7 cellular contexts compared by ENCODE assay signal in genomic region chr3:169812124-169812843, GRCh38. TPM values are rescaled to one million over a fixed set of nuclear protein-coding genes. Genes with fewer than 3 reads are reported as not detected.
DNase-seq lines count a peak whose midpoint lies in the region; ATAC-seq and TF ChIP-seq lines count a peak whose summit lies in the region.

No MANE protein-coding gene starts in this region.

- peaks cover 12% of the 10 kb centered on the region for H3K36me3 Mint-ChIP-seq in activated CD4-positive, alpha-beta T cell treated with anti-CD3 and anti-CD28 coated beads, Interleukin-2, amount 10 ng/mL, durations not matched to agents 24 days and 14 days (ENCODE audit: low read depth)

- no peak for TF ChIP-seq CTCF in lung (IDR thresholded peaks at IDR 0.05; ENCODE audit: control extremely low read depth, extremely low read depth)

- H3K4me1 Mint-ChIP-seq in activated CD4-positive, alpha-beta T cell treated with anti-CD3 and anti-CD28 coated beads, Interleukin-2, amount 10 ng/mL, durations not matched to agents 24 days and 14 days, result peaks cover 40% of the 10 kb centered on the region

- 2 to 3% methylated on average over 51 to 59 of the region's 59 CpGs for WGBS in lung, 2 donors

- DNase-seq in NCI-H146 treated with DMSO at 0.1 percent for 48 hours (lab: John Stamatoyannopoulos, UW; ENCODE audit: unreplicated experiment), result peak; percentile 90
- DNase-seq in activated CD4-positive, alpha-beta T cell treated with anti-CD3 and anti-CD28 coated beads, Interleukin-2, amount 10 ng/mL, durations not matched to agents 24 days and 14 days, result peak; percentile 90
- DNase-seq in ecto neural progenitor cell (ENCODE audit: low spot score), result peak; percentile 84
- peak; percentile 50 for DNase-seq in lung (ENCODE audit: low spot score)
- DNase-seq in stimulated activated CD4-positive, alpha-beta T cell treated with anti-CD3 and anti-CD28 coated beads, Interleukin-4, amount 100 ng/mL, for 4 hours, result peak; percentile 29 to 38

- peak; percentile 18 for ATAC-seq in GM18508 (IDR thresholded peaks at IDR 0.05; ENCODE audit: insufficient read depth, unreplicated experiment)
- peak; percentile 57 for ATAC-seq in HG02763 (IDR thresholded peaks at IDR 0.05; ENCODE audit: unreplicated experiment)
- peak; percentile 85 for ATAC-seq in lung (ENCODE audit: insufficient read depth, low FRiP score)

- H3K4me3 ChIP-seq in lung, result peak overlapping the region; percentile 40

- no peaks in the 10 kb centered on the region for H3K27me3 ChIP-seq in lung (ENCODE audit: control insufficient read depth, insufficient read depth)

- intact Hi-C loops in activated CD4-positive, alpha-beta T cell treated with anti-CD3 and anti-CD28 coated beads, Interleukin-2, amount 10 ng/mL, durations not matched to agents 24 days and 14 days (cut with micrococcal nuclease), result loop anchor here (1.0 to 5.0 kb wide), 3 partner anchors 39 to 545 kb away; partner anchors contain the start of genes MYNN, SKIL and TERC

- H3K36me3 ChIP-seq in lung (ENCODE audit: control insufficient read depth in 2 of 2, insufficient read depth in 2 of 2, low read length in 2 of 2), result no peaks in the 10 kb centered on the region

- H3K27ac Mint-ChIP-seq in activated CD4-positive, alpha-beta T cell treated with anti-CD3 and anti-CD28 coated beads, Interleukin-2, amount 10 ng/mL, durations not matched to agents 24 days and 14 days, result peak overlapping the region; percentile 91

- H3K4me3 Mint-ChIP-seq in activated CD4-positive, alpha-beta T cell treated with anti-CD3 and anti-CD28 coated beads, Interleukin-2, amount 10 ng/mL, durations not matched to agents 24 days and 14 days, result peak overlapping the region; percentile 92

- H3K27ac ChIP-seq in lung (ENCODE audit: low read depth in 1 of 2, low read length in 1 of 2), result peak overlapping the region; percentile 42 to 63

- H3K9me3 ChIP-seq in lung (ENCODE audit: control insufficient read depth in 2 of 2, insufficient read depth in 1 of 2, low read length in 1 of 2), result no peaks in the 10 kb centered on the region

- peaks cover 0 to 5% of the 10 kb centered on the region in 2 donors for H3K4me1 ChIP-seq in lung (ENCODE audit: control insufficient read depth in 2 of 2, insufficient read depth in 2 of 2, low read length in 2 of 2)

- peaks cover 11% of the 10 kb centered on the region for H3K27me3 Mint-ChIP-seq in activated CD4-positive, alpha-beta T cell treated with anti-CD3 and anti-CD28 coated beads, Interleukin-2, amount 10 ng/mL, durations not matched to agents 24 days and 14 days

- peaks cover 7% of the 10 kb centered on the region for H3K9me3 Mint-ChIP-seq in activated CD4-positive, alpha-beta T cell treated with anti-CD3 and anti-CD28 coated beads, Interleukin-2, amount 10 ng/mL, durations not matched to agents 24 days and 14 days

RNA-seq across cellular contexts. Expression of gene LRRIQ4, which starts 0.4 kb away (rescaled TPM):
- total RNA-seq in activated CD4-positive, alpha-beta T cell treated with anti-CD3 and anti-CD28 coated beads, Interleukin-2, amount 10 ng/mL, durations not matched to agents 24 days and 14 days, result 0.09 and 0.21 TPM in 2 replicates
- under 1 TPM in 1 of 2 donors, not detected in 1; 0.09 TPM for total RNA-seq in lung
- polyA plus RNA-seq in lung, result under 1 TPM in 1 of 2 donors, not detected in 1; 0.03 TPM

RNA-seq across cellular contexts. Expression of gene LRRC34, which starts 0.4 kb away (rescaled TPM):
- total RNA-seq in activated CD4-positive, alpha-beta T cell treated with anti-CD3 and anti-CD28 coated beads, Interleukin-2, amount 10 ng/mL, durations not matched to agents 24 days and 14 days, result 4.7 and 5.8 TPM in 2 replicates
- total RNA-seq in lung, result 10 to 100 TPM in 1 of 2 donors, 1 to 10 TPM in 1; 9.1 to 17.5 TPM
- 1 to 10 TPM; 2.9 to 4.6 TPM for polyA plus RNA-seq in lung

RNA-seq across cellular contexts. Expression of gene MYNN, which starts 39.1 kb away (rescaled TPM):
- 15.9 and 17.2 TPM in 2 replicates for total RNA-seq in activated CD4-positive, alpha-beta T cell treated with anti-CD3 and anti-CD28 coated beads, Interleukin-2, amount 10 ng/mL, durations not matched to agents 24 days and 14 days
- total RNA-seq in lung, result 10 to 100 TPM; 11.2 to 32.1 TPM
- polyA plus RNA-seq in lung, result 1 to 10 TPM; 8.1 to 8.9 TPM

RNA-seq across cellular contexts. Expression of gene ACTRT3, which starts 42.9 kb away (rescaled TPM):
- total RNA-seq in activated CD4-positive, alpha-beta T cell treated with anti-CD3 and anti-CD28 coated beads, Interleukin-2, amount 10 ng/mL, durations not matched to agents 24 days and 14 days, result 0.85 and 1.1 TPM in 2 replicates
- 1 to 10 TPM; 3.0 to 3.2 TPM for total RNA-seq in lung
- 1 to 10 TPM; 1.0 to 2.5 TPM for polyA plus RNA-seq in lung

RNA-seq across cellular contexts. Expression of gene TERC, which starts 47.4 kb away (rescaled TPM):
- total RNA-seq in activated CD4-positive, alpha-beta T cell treated with anti-CD3 and anti-CD28 coated beads, Interleukin-2, amount 10 ng/mL, durations not matched to agents 24 days and 14 days, result 8.9 TPM in 1 of 2 replicates, not detected in the other
- total RNA-seq in lung, result 10 to 100 TPM; 12.4 to 45.7 TPM
- polyA plus RNA-seq in lung, result under 1 TPM in 1 of 2 donors, not detected in 1; 0.16 TPM

Comparison
In these comparisons a context has a peak if more than half of its experiments do, and no peak if none do; other contexts are left out.
1. Peak in every context shown above with its lines: DNase-seq, ATAC-seq, H3K4me3 ChIP-seq and H3K27ac ChIP-seq.
2. ATAC-seq: peak in every context shown above with its lines; median percentile 85 in lung; 57 in HG02763; 18 in GM18508.
3. DNase-seq: peak in every context shown above with its lines; median percentile 90 in NCI-H146 treated with DMSO at 0.1 percent for 48 hours; 90 in activated CD4-positive, alpha-beta T cell treated with anti-CD3 and anti-CD28 coated beads, Interleukin-2, amount 10 ng/mL, durations not matched to agents 24 days and 14 days; 84 in ecto neural progenitor cell; 50 in lung; 34 in stimulated activated CD4-positive, alpha-beta T cell treated with anti-CD3 and anti-CD28 coated beads, Interleukin-4, amount 100 ng/mL, for 4 hours.